ENCODE assay signal across 26 cellular contexts in the genomic region with DNA sequence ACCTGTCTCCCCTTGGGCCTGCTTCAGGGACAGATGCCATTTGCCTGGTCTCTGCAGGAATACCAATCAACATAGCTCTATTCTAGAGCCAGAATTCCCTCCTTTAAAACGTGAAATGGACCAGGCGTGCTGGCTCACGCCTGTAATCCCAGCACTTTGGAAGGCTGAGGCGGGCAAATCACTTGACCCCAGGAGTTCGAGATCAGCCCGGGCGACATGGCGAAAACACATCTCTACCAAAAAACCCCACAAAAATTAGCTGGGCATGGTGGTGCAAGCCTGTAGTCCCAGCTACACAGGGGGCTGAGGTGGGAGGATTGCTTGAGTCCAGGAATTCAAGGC.
"Had no signal": no experiment of that assay in that cellular context is flagged by ENCODE, and none has a peak within 500 bp of the region (broad histone marks: within the 10 kb centered on the region; RNA-seq: fewer than 3 reads in every experiment).

No MANE protein-coding gene starts in this region.

- H3K4me1 Mint-ChIP-seq: activated B cell treated with CpG ODN at 0.5 μM for 24 hours; activated T-helper 17 cell treated with anti-CD3 and anti-CD28 coated beads, Interleukin-2, amount 50 U/mL, for 72 hours; T-cell had no signal

- H3K27ac ChIP-seq: breast epithelium, colonic mucosa, gastrocnemius medialis, parathyroid adenoma, right atrium auricular region, thyroid gland, upper lobe of right lung had no signal

- H3K27ac Mint-ChIP-seq: activated B cell treated with CpG ODN at 0.5 μM for 24 hours; activated CD8-positive, alpha-beta T cell treated with anti-CD3 and anti-CD28 coated beads for 36 hours; activated T-helper 17 cell treated with anti-CD3 and anti-CD28 coated beads, Interleukin-2, amount 50 U/mL, for 72 hours; effector memory CD8-positive, alpha-beta T cell; T-cell; T-helper 2 cell treated with Interferon-gamma antibody and Interleukin-4, amounts not matched to agents 5 μg/mL and 100 μg/mL, for 36 hours had no signal

- H3K36me3 ChIP-seq: breast epithelium, colonic mucosa, gastrocnemius medialis, right atrium auricular region, thyroid gland had no signal

- ATAC-seq: activated CD8-positive, alpha-beta T cell treated with anti-CD3 and anti-CD28 coated beads for 36 hours; activated T-cell treated with anti-CD3 and anti-CD28 coated beads, Interleukin-2, amount 50 U/mL, for 4 hours; activated T-helper 17 cell treated with anti-CD3 and anti-CD28 coated beads, Interleukin-2, amount 50 U/mL, for 72 hours; effector memory CD8-positive, alpha-beta T cell; gastrocnemius medialis; stimulated activated naive CD8-positive, alpha-beta T cell treated with anti-CD3 and anti-CD28 coated beads, Interleukin-15, Interleukin-2, amounts not matched to agents 100 U/mL and 50 U/mL, for 24 hours; T-cell; upper lobe of right lung had no signal

- H3K27me3 Mint-ChIP-seq: activated B cell treated with CpG ODN at 0.5 μM for 24 hours; activated CD8-positive, alpha-beta T cell treated with anti-CD3 and anti-CD28 coated beads for 36 hours; activated T-helper 17 cell treated with anti-CD3 and anti-CD28 coated beads, Interleukin-2, amount 50 U/mL, for 72 hours; central memory CD8-positive, alpha-beta T cell; effector memory CD8-positive, alpha-beta T cell; T-cell had no signal

- H3K27me3 ChIP-seq: breast epithelium, colonic mucosa, gastrocnemius medialis, right atrium auricular region, thyroid gland, upper lobe of right lung had no signal

- H3K4me3 ChIP-seq: breast epithelium, colonic mucosa, gastrocnemius medialis, mucosa of descending colon, right atrium auricular region, thyroid gland, upper lobe of right lung had no signal

- H3K9me3 ChIP-seq: breast epithelium, colonic mucosa, gastrocnemius medialis, mucosa of descending colon, right atrium auricular region, thyroid gland, upper lobe of right lung had no signal

- H3K4me1 ChIP-seq: breast epithelium, gastrocnemius medialis, parathyroid adenoma, upper lobe of right lung had no signal

- DNase-seq: activated B cell treated with CpG ODN at 0.5 μM for 24 hours; activated CD4-positive, alpha-beta T cell treated with anti-CD3 and anti-CD28 coated beads, Interleukin-2, amount 50 U/mL, for 1 hour; activated CD8-positive, alpha-beta T cell treated with anti-CD3 and anti-CD28 coated beads for 36 hours; activated gamma-delta T cell treated with Interleukin-2 at 50 U/mL for 16 hours; activated naive CD4-positive, alpha-beta T cell treated with anti-CD3 and anti-CD28 coated beads, Interleukin-2, amount 50 U/mL, for 16 hours; activated T-cell treated with anti-CD3 and anti-CD28 coated beads, Interleukin-2, amount 50 U/mL, for 4 hours; amniotic stem cell; effector memory CD8-positive, alpha-beta T cell; erythroblast; gastrocnemius medialis; hippocampal formation; nucleus accumbens; stimulated activated CD4-positive, alpha-beta T cell treated with anti-CD3 and anti-CD28 coated beads, Interleukin-4, amount 100 ng/mL, for 1 hour; stimulated activated naive CD8-positive, alpha-beta T cell treated with anti-CD3 and anti-CD28 coated beads, Interleukin-15, Interleukin-2, amounts not matched to agents 100 U/mL and 50 U/mL, for 24 hours; T-cell; thyroid gland; upper lobe of right lung had no signal

- H3K4me3 Mint-ChIP-seq: activated B cell treated with CpG ODN at 0.5 μM for 24 hours; activated CD8-positive, alpha-beta T cell treated with anti-CD3 and anti-CD28 coated beads for 36 hours; activated T-cell treated with anti-CD3 and anti-CD28 coated beads, Interleukin-2, amount 50 U/mL, for 4 hours; activated T-helper 17 cell treated with anti-CD3 and anti-CD28 coated beads, Interleukin-2, amount 50 U/mL, for 72 hours; central memory CD8-positive, alpha-beta T cell; effector memory CD8-positive, alpha-beta T cell; nephron; T-cell; T-helper 2 cell treated with Interferon-gamma antibody and Interleukin-4, amounts not matched to agents 5 μg/mL and 100 μg/mL, for 36 hours had no signal

- H3K9me3 Mint-ChIP-seq: activated B cell treated with CpG ODN at 0.5 μM for 24 hours; activated CD8-positive, alpha-beta T cell treated with anti-CD3 and anti-CD28 coated beads for 36 hours; activated T-cell treated with anti-CD3 and anti-CD28 coated beads, Interleukin-2, amount 50 U/mL, for 4 hours; activated T-helper 17 cell treated with anti-CD3 and anti-CD28 coated beads, Interleukin-2, amount 50 U/mL, for 72 hours; central memory CD8-positive, alpha-beta T cell; effector memory CD8-positive, alpha-beta T cell; nephron; T-cell; T-helper 2 cell treated with Interferon-gamma antibody and Interleukin-4, amounts not matched to agents 5 μg/mL and 100 μg/mL, for 36 hours had no signal
